In genomic region chr2:61538179-61538919, GRCh38 we compare ENCODE assay signal across 8 cellular contexts. TPM values are rescaled to one million over a fixed set of nuclear protein-coding genes. Genes with fewer than 3 reads are reported as not detected.
DNase-seq lines count a peak whose midpoint lies in the region; ATAC-seq, FAIRE-seq and TF ChIP-seq lines count a peak whose summit lies in the region.

XPO1 (minus strand) TSS chr2:61538356; CDS start chr2:61533897, 4,459 bp downstream.

- H4K20me1 ChIP-seq in H1 (replicated peaks in 1 of 2; ENCODE audit: control insufficient read depth in 1 of 2, insufficient read depth in 2 of 2, low read length in 2 of 2) = peaks cover 9 to 20% of the 10 kb centered on the region in 2 experiments

- peak; percentile 90 for FAIRE-seq in HTR-8/SVneo (lab: Jason Lieb, UNC)
- FAIRE-seq in H1 (lab: Jason Lieb, UNC) = no peak

- H2BK120ac ChIP-seq in H1 (replicated peaks; ENCODE audit: low read depth, low read length) = peak within 1 kb of the TSS; percentile 65
- peak within 1 kb of the TSS; percentile 98 for H2BK120ac ChIP-seq in mesenchymal stem cell (ENCODE audit: low read depth, low read length)

- H3K18ac ChIP-seq in H1 (ENCODE audit: extremely low read depth, low read length) (peak within 1 kb of the TSS; percentile 98), mesenchymal stem cell (ENCODE audit: low read depth in 1 of 2, low read length in 2 of 2) (peak within 1 kb of the TSS; percentile 91 to 99)

- CTCF ChIA-PET in H1 (lab: Charles Lee; ENCODE audit: partially characterized antibody) = interaction anchor here (2.0 kb wide), 1 partner anchor 104 kb away, joined by 4 read pairs; no protein-coding TSS in a partner anchor

- H4K5ac ChIP-seq in H1 (ENCODE audit: insufficient read length, low read depth, low read length) = peak within 1 kb of the TSS; percentile 87

- H3K23me2 ChIP-seq in H1 (ENCODE audit: low read depth, low read length) = peaks cover 11% of the 10 kb centered on the region

- H3K4me1 ChIP-seq in H1 (replicated peaks in 1 of 4; ENCODE audit: control insufficient read depth in 3 of 4, insufficient read depth in 4 of 4, low read length in 3 of 4) = peaks cover 2 to 6% (median 5%) of the 10 kb centered on the region in 4 experiments; a peak in 4 of 7 replicates
- H3K4me1 ChIP-seq in mesenchymal stem cell (ENCODE audit: control insufficient read depth, insufficient read depth, low read depth, low read length) = peaks cover 2% of the 10 kb centered on the region

- H3K14ac ChIP-seq in H1 (ENCODE audit: insufficient read length) (peak within 1 kb of the TSS; percentile 12), mesenchymal stem cell (ENCODE audit: low read length in 2 of 2) (peak within 1 kb of the TSS; percentile 62 to 99)

- H2AK5ac ChIP-seq in H1 (ENCODE audit: low read depth, low read length) (peak within 1 kb of the TSS; percentile 99), mesenchymal stem cell (ENCODE audit: low read length, severe bottlenecking) (peak within 1 kb of the TSS; percentile 13)

- H2AFZ ChIP-seq in H1 (ENCODE audit: low read length) = no peak within 1 kb of the TSS
- H2AFZ ChIP-seq in mesenchymal stem cell (ENCODE audit: low read depth, low read length) = peak within 1 kb of the TSS; percentile 77

- H3K9ac ChIP-seq in H1 (replicated peaks in 1 of 4; ENCODE audit: extremely low read depth in 1 of 4, low read depth in 3 of 4, low read length in 3 of 4) = peak within 1 kb of the TSS; percentile 96 to 100 (median 98)
- peak within 1 kb of the TSS; percentile 96 for H3K9ac ChIP-seq in mesenchymal stem cell (ENCODE audit: low read length)

- H2BK5ac ChIP-seq in H1 (ENCODE audit: low read depth, low read length) (peak within 1 kb of the TSS; percentile 98), mesenchymal stem cell (ENCODE audit: low read depth, low read length, poor library complexity, severe bottlenecking) (peak within 1 kb of the TSS; percentile 91)

- H3K79me2 ChIP-seq in H1 (ENCODE audit: control insufficient read depth in 1 of 2, insufficient read depth in 2 of 2, low read length in 2 of 2) = peaks cover 40 to 45% of the 10 kb centered on the region in 2 experiments

- no peak for TF ChIP-seq CTCF in H1 (IDR thresholded peaks at IDR 0.05; ENCODE audit: control extremely low read depth in 1 of 3, insufficient read depth in 1 of 3, low read depth in 1 of 3, low read length in 3 of 3)

- peak; percentile 70 for ATAC-seq in GM21367 (IDR thresholded peaks at IDR 0.05; ENCODE audit: unreplicated experiment)

- H2BK15ac ChIP-seq in H1 (ENCODE audit: low read length) (peak within 1 kb of the TSS; percentile 84; the same call in 1 of the 2 replicates), mesenchymal stem cell (ENCODE audit: low read depth, poor library complexity, severe bottlenecking) (peak within 1 kb of the TSS; percentile 73)

- TF ChIP-seq EP300 in H1 (IDR thresholded peaks at IDR 0.05; ENCODE audit: borderline replicate concordance in 1 of 2, low read depth in 2 of 2, low read length in 2 of 2) = peak in 1 of 2 experiments; percentile 79; a peak in 2 of 3 replicates

- peak within 1 kb of the TSS; percentile 100 for H4K8ac ChIP-seq in H1 (ENCODE audit: extremely low read depth, insufficient read depth, low read length)
- peak within 1 kb of the TSS; percentile 77 for H4K8ac ChIP-seq in mesenchymal stem cell (ENCODE audit: low read length)

- no peaks in the 10 kb centered on the region for H3K9me3 ChIP-seq in H1 (ENCODE audit: insufficient read depth in 2 of 2, low read depth in 1 of 2, low read length in 1 of 2)
- no peaks in the 10 kb centered on the region for H3K9me3 ChIP-seq in mesenchymal stem cell (ENCODE audit: control insufficient read depth, low read length)

- H3K4ac ChIP-seq in H1 (replicated peaks; ENCODE audit: insufficient read length, low read depth, low read length) = peak within 1 kb of the TSS; percentile 95
- H3K4ac ChIP-seq in mesenchymal stem cell (ENCODE audit: low read depth in 1 of 2, low read length in 2 of 2) = peak within 1 kb of the TSS; percentile 81 to 97

- peak; percentile 96 to 98 for TF ChIP-seq POLR2A in H1 (IDR thresholded peaks at IDR 0.05; ENCODE audit: control extremely low read depth in 1 of 2, low read depth in 2 of 2, low read length in 2 of 2)

- H3K27ac ChIP-seq in H1 (ENCODE audit: low read depth, low read length) (peak within 1 kb of the TSS; percentile 97), mesenchymal stem cell (ENCODE audit: low read length, poor library complexity, severe bottlenecking) (peak within 1 kb of the TSS; percentile 98)

- H3K56ac ChIP-seq in H1 (replicated peaks; ENCODE audit: insufficient read length, low read depth, low read length) = peak within 1 kb of the TSS; percentile 95

- peak within 1 kb of the TSS; percentile 23; the same call in 1 of the 2 replicates for H2BK20ac ChIP-seq in H1 (ENCODE audit: low read length)

- H2BK12ac ChIP-seq in H1 (ENCODE audit: low read depth, low read length) = peak within 1 kb of the TSS; percentile 97; the same call in 1 of the 2 replicates
- peak within 1 kb of the TSS in 1 of 2 experiments; percentile 71 for H2BK12ac ChIP-seq in mesenchymal stem cell (ENCODE audit: low read length in 2 of 2)

- H3K4me3 ChIP-seq in H1 (ENCODE audit: extremely low read depth in 1 of 4, insufficient read depth in 2 of 4, low read depth in 3 of 4, low read length in 4 of 4) = peak within 1 kb of the TSS; percentile 96 to 99 (median 97)
- peak within 1 kb of the TSS; percentile 82 to 93 for H3K4me3 ChIP-seq in mesenchymal stem cell (ENCODE audit: insufficient read depth in 1 of 2, low read depth in 1 of 2, low read length in 2 of 2)

- 0% methylated on average over 54 of the region's 65 CpGs; no CpG with 5 or more reads in 1 of the 2 experiments for WGBS in H1 (ENCODE audit: extremely low coverage in 1 of 2, insufficient coverage in 1 of 2, insufficient read length in 1 of 2, insufficient replicate concordance in 2 of 2, low coverage in 1 of 2, low lambda C conversion rate in 2 of 2, missing lambda C conversion rate in 1 of 2), 2 experiments
- WGBS in mesenchymal stem cell = under 1% methylated on average over 64 of the region's 65 CpGs

- H3K4me2 ChIP-seq in H1 (ENCODE audit: insufficient read depth in 1 of 2, low read depth in 2 of 2, low read length in 2 of 2) (peak within 1 kb of the TSS; percentile 75 to 98), mesenchymal stem cell (ENCODE audit: low read length, poor library complexity, severe bottlenecking) (peak within 1 kb of the TSS; percentile 92)

- peak; percentile 96 for DNase-seq in COLO829 (ENCODE audit: low spot score)
- peak; percentile 99 for DNase-seq in HTR-8/SVneo (ENCODE audit: insufficient read length, low spot score)
- peak; percentile 100 for DNase-seq in NOMO-1 treated with dmso at 0.1 percent for 144 hours (lab: John Stamatoyannopoulos, UW; ENCODE audit: unreplicated experiment)
- peak; percentile 97 to 99 (median 97) for DNase-seq in activated CD8-positive, alpha-beta memory T cell treated with anti-CD3 and anti-CD28 coated beads for 48 hours (ENCODE audit: low read depth in 2 of 3, low spot score in 2 of 3)
- peak; percentile 98 to 99 for DNase-seq in H1 (ENCODE audit: low read depth in 1 of 2, low spot score in 2 of 2)
- DNase-seq in mesenchymal stem cell = peak; percentile 100
- peak; percentile 98 for DNase-seq in stimulated activated CD8-positive, alpha-beta memory T cell treated with anti-CD3 and anti-CD28 coated beads, Interleukin-12 subunit alpha, Interleukin-12 subunit beta, amount 100 ng/mL, for 4 hours (ENCODE audit: low read depth)

- peak in 1 of 2 experiments; percentile 15; a peak in 1 of 4 replicates for TF ChIP-seq RAD21 in H1 (IDR thresholded peaks at IDR 0.05 in 1 of 2, conservative IDR thresholded peaks at IDR 0.05 in 1 of 2; ENCODE audit: low read depth in 2 of 2, low read length in 2 of 2)

- H4K91ac ChIP-seq in H1 (replicated peaks; ENCODE audit: insufficient read length, low read length) = peak within 1 kb of the TSS; percentile 95
- H4K91ac ChIP-seq in mesenchymal stem cell (ENCODE audit: low read length) = peak within 1 kb of the TSS; percentile 75

- H3K79me1 ChIP-seq in H1 (ENCODE audit: low read depth, low read length) (no peaks in the 10 kb centered on the region), mesenchymal stem cell (replicated peaks; ENCODE audit: low read length, poor library complexity, severe bottlenecking) (peaks cover 2% of the 10 kb centered on the region)

- peaks cover 0 to 3% (median 0%) of the 10 kb centered on the region in 4 experiments; a peak in 1 of 8 replicates for H3K36me3 ChIP-seq in H1 (ENCODE audit: control insufficient read depth in 2 of 4, insufficient read depth in 4 of 4, low read length in 3 of 4)
- no peaks in the 10 kb centered on the region for H3K36me3 ChIP-seq in mesenchymal stem cell (ENCODE audit: control insufficient read depth in 1 of 2, insufficient read depth in 2 of 2, low read depth in 1 of 2, low read length in 2 of 2)

- H3K27me3 ChIP-seq in H1 (replicated peaks in 1 of 4; ENCODE audit: control insufficient read depth in 3 of 4, extremely low read depth in 1 of 4, insufficient read depth in 3 of 4, low read length in 3 of 4) (no peaks in the 10 kb centered on the region), mesenchymal stem cell (ENCODE audit: control insufficient read depth in 1 of 2, insufficient read depth in 1 of 2, low read length in 2 of 2) (no peaks in the 10 kb centered on the region)

- H3K23ac ChIP-seq in H1 (ENCODE audit: insufficient read length) = no peak within 1 kb of the TSS
- peak within 1 kb of the TSS; percentile 71 to 93 for H3K23ac ChIP-seq in mesenchymal stem cell (ENCODE audit: low read length in 2 of 2)

- POLR2A ChIA-PET in H1 (lab: Charles Lee; ENCODE audit: partially characterized antibody) = interaction anchor here (0.6 to 5.4 kb wide), 36 partner anchors 10 to 812 kb away, joined by 3 to 53 read pairs (median 4); no protein-coding TSS in a partner anchor

TF ChIP-seq in H1, 55 proteins besides CTCF, POLR2A, EP300 and RAD21 (continues in another document):
- TF ChIP-seq KDM4A (IDR thresholded peaks at IDR 0.05; ENCODE audit: low read depth, low read length, severe bottlenecking) (no peak), BACH1 (IDR thresholded peaks at IDR 0.05; ENCODE audit: low read length) (peak; percentile 75), TEAD4 (IDR thresholded peaks at IDR 0.05; ENCODE audit: low read depth, low read length) (0 out of 2 replicates have a peak, but pooled peaks have one; percentile 5)

RNA-seq across cellular contexts. Expression of gene XPO1, which starts in this region (rescaled TPM):
- total RNA-seq in H1 (2021; fragmentation: NEBNext Ultra II Directional; extraction: Animal tissue kit (Norgen Biotek cat#: 25700)) = 290 and 296 TPM in 2 replicates
- polyA plus RNA-seq in H1 (2011; rRNA removed) = 65.7 and 110 TPM in 2 replicates
- polyA plus RNA-seq in H1 (2011; cell fraction: cytosol; rRNA removed) = 129 TPM
- polyA plus RNA-seq in H1 (2011; cell fraction: nucleus; rRNA removed) = 58.0 TPM
- 104 to 197 TPM (median 129 TPM) in 4 replicates for polyA plus RNA-seq in H1 (2012, experiment 1 of 2)
- 21.1 TPM for polyA plus RNA-seq in H1 (2012, experiment 2 of 2)
- polyA plus RNA-seq in H1 (2013, experiment 1 of 2) = 157 TPM
- 153 TPM for polyA plus RNA-seq in H1 (2013, experiment 2 of 2)
- polyA minus RNA-seq in H1 (2011; rRNA and poly(A)+ RNA removed) = 210 and 289 TPM in 2 replicates
- 137 TPM for polyA minus RNA-seq in H1 (2011; cell fraction: cytosol; rRNA and poly(A)+ RNA removed)
- polyA minus RNA-seq in H1 (2011; cell fraction: nucleus; rRNA and poly(A)+ RNA removed) = 256 TPM
- 58.9 TPM for polyA plus RNA-seq in mesenchymal stem cell (2013, experiment 1 of 2)
- 59.6 TPM for polyA plus RNA-seq in mesenchymal stem cell (2013, experiment 2 of 2)

Comparison
In these comparisons a context has a peak if more than half of its experiments do, and no peak if none do; other contexts are left out.
1. Peak in every context shown above with its lines: DNase-seq, ATAC-seq, H3K4me3 ChIP-seq and H3K27ac ChIP-seq.